2 cellular contexts compared by ENCODE assay signal in genomic region chr1:228464487-228464983, GRCh38.
TF ChIP-seq lines count a peak whose summit lies in the region.

No MANE protein-coding gene starts in this region.

TF ChIP-seq in IMR-90, 13 proteins besides CTCF, POLR2A, EP300 and RAD21 (continued from another document):
- TF ChIP-seq USF2 (IDR thresholded peaks at IDR 0.05; ENCODE audit: low read depth, low read length) = no peak
- peak; percentile 78 for TF ChIP-seq MXI1 (IDR thresholded peaks at IDR 0.05; ENCODE audit: borderline replicate concordance, low read depth, low read length)

TF ChIP-seq in HEK293T, 16 proteins besides CTCF, POLR2A, EP300 and RAD21 (continued from another document):
- TF ChIP-seq L3MBTL2 (conservative IDR thresholded peaks at IDR 0.05) = no peak
- no peak for TF ChIP-seq CTBP1 (IDR thresholded peaks at IDR 0.05; ENCODE audit: borderline replicate concordance)
- no peak for TF ChIP-seq SUZ12 (IDR thresholded peaks at IDR 0.05)
- TF ChIP-seq ZNF384 (IDR thresholded peaks at IDR 0.05) = no peak
- no peak for TF ChIP-seq FOXK2 (IDR thresholded peaks at IDR 0.05)
- no peak for TF ChIP-seq PKNOX1 (IDR thresholded peaks at IDR 0.05)
- no peak for TF ChIP-seq FOXA1 (IDR thresholded peaks at IDR 0.05)
- TF ChIP-seq ELF4 (IDR thresholded peaks at IDR 0.05) = no peak
